10 cellular contexts compared by ENCODE assay signal in the genomic region with DNA sequence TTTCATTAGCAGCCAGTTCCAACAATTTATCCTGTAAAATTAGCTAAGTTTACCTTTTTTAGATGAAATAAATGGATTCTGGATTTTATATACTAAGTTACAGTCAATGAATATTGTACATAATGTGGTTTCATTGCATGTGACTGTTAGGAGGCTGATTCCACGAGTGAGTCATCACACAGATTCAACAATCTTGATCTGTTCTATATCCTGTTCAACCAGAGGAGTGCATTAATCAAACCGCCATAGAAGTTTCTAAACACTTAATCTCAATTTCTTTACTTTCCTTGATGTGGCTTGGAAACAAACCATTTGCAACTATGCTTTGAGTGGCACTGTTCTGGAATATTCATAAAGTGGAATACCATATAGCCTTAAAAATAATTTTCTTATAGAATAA. TPM values are rescaled to one million over a fixed set of nuclear protein-coding genes. Genes with fewer than 3 reads are reported as not detected.
DNase-seq lines count a peak whose midpoint lies in the region; ATAC-seq and TF ChIP-seq lines count a peak whose summit lies in the region.
"Had no signal": no experiment of that assay in that cellular context is flagged by ENCODE, and none has a peak within 500 bp of the region (broad histone marks: within the 10 kb centered on the region; RNA-seq: fewer than 3 reads in every experiment).

No MANE protein-coding gene starts in this region.

- H3K9me3 ChIP-seq in mucosa of descending colon = no peaks in the 10 kb centered on the region
- H3K9me3 ChIP-seq: neutrophil had no signal

- in situ Hi-C loops in Caki2 (cut with HindIII; ENCODE audit: low pct_unique_long_range_greater_than_20kb, low sequenced_read_pairs) (no loop called here), astrocyte of the spinal cord (cut with HindIII; ENCODE audit: low sequenced_read_pairs) (no loop called here)

- H3K4me1 ChIP-seq in mucosa of descending colon (ENCODE audit: low read depth) = peaks cover 16% of the 10 kb centered on the region

- H3K4me3 ChIP-seq in LNCaP clone FGC (ENCODE audit: low read depth, low read length) (no peak overlapping the region), astrocyte of the spinal cord (ENCODE audit: low read depth, low read length) (no peak overlapping the region), mucosa of descending colon (no peak overlapping the region)

- ATAC-seq in mucosa of descending colon (peak; percentile 91), GM21423 (IDR thresholded peaks at IDR 0.05; ENCODE audit: unreplicated experiment) (no peak), GM18870 (IDR thresholded peaks at IDR 0.05; ENCODE audit: unreplicated experiment) (no peak)

- no peak for TF ChIP-seq CTCF in LNCaP clone FGC (IDR thresholded peaks at IDR 0.05; ENCODE audit: control insufficient read depth, extremely low read depth, insufficient read depth)
- no peak for TF ChIP-seq CTCF in astrocyte of the spinal cord (IDR thresholded peaks at IDR 0.05; ENCODE audit: low read depth, low read length)
- TF ChIP-seq CTCF in mucosa of descending colon (IDR thresholded peaks at IDR 0.05) = no peak

- intact Hi-C loops in mucosa of descending colon (cut with DNase I, micrococcal nuclease) = no loop called here

- H3K36me3 ChIP-seq in mucosa of descending colon (ENCODE audit: low read depth) = no peaks in the 10 kb centered on the region
- H3K36me3 ChIP-seq: neutrophil had no signal

- DNase-seq in Caki2 (ENCODE audit: low read depth) (peak; percentile 44), LNCaP clone FGC (ENCODE audit: low read depth) (peak; percentile 10), astrocyte of the spinal cord (ENCODE audit: low read depth, low spot score) (peak; percentile 78), mucosa of descending colon (no peak), NCI-H128 (lab: John Stamatoyannopoulos, UW; ENCODE audit: unreplicated experiment) (no peak)
- no peak for DNase-seq in activated naive CD4-positive, alpha-beta T cell (lab: John Stamatoyannopoulos, UW)
- DNase-seq: NCI-H2171 treated with DMSO at 0.1 percent for 48 hours had no signal

RNA-seq across cellular contexts. Expression of gene DNAJC13, which starts 15.3 kb away (rescaled TPM):
- 12.0 and 18.0 TPM in 2 replicates for total RNA-seq in Caki2 (2014; rRNA removed; shearing (Covaris generic); ENCODE audit: low replicate concordance)
- total RNA-seq in mucosa of descending colon = 10 to 100 TPM; 47.6 to 62.0 (median 60.4) TPM

Comparison
In these comparisons a context has a peak if more than half of its experiments do, and no peak if none do; other contexts are left out.
1. DNase-seq: peak in Caki2 (single experiment), LNCaP clone FGC (single experiment) and astrocyte of the spinal cord (single experiment); none in mucosa of descending colon (0 of 3), activated naive CD4-positive, alpha-beta T cell (0 of 4) and NCI-H128 (single experiment).